Comparison of ENCODE assay signal across 9 cellular contexts in genomic region chr5:96808868-96809558, GRCh38. TPM values are rescaled to one million over a fixed set of nuclear protein-coding genes. Genes with fewer than 3 reads are reported as not detected.
A peak's percentile ranks its signal among the peaks of the same experiment; 100 is the strongest.
DNase-seq lines count a peak whose midpoint lies in the region; ATAC-seq, FAIRE-seq and TF ChIP-seq lines count a peak whose summit lies in the region.
"Had no signal": no experiment of that assay in that cellular context is flagged by ENCODE, and none has a peak within 500 bp of the region (broad histone marks: within the 10 kb centered on the region; RNA-seq: fewer than 3 reads in every experiment).

No MANE protein-coding gene starts in this region.

- H3K4me1 ChIP-seq in subcutaneous abdominal adipose tissue (ENCODE audit: control insufficient read depth in 5 of 5, insufficient read depth in 5 of 5, low read length in 5 of 5) = peaks cover 0 to 29% (median 25%) of the 10 kb centered on the region in 5 donors

- H3K36me3 ChIP-seq in subcutaneous abdominal adipose tissue (ENCODE audit: control insufficient read depth in 5 of 5, insufficient read depth in 5 of 5, low read length in 5 of 5) = no peaks in the 10 kb centered on the region
- H3K36me3 ChIP-seq: ovary had no signal

- no peaks in the 10 kb centered on the region for H3K27me3 ChIP-seq in subcutaneous abdominal adipose tissue (ENCODE audit: control insufficient read depth in 5 of 5, insufficient read depth in 4 of 5, low read length in 5 of 5)
- H3K27me3 ChIP-seq: ovary had no signal

- no peak for FAIRE-seq in GM12892 (lab: Jason Lieb, UNC)

- H3K27ac ChIP-seq in subcutaneous abdominal adipose tissue (ENCODE audit: low read depth, low read length) = peak overlapping the region; percentile 99

- H3K4me1 Mint-ChIP-seq in activated CD4-positive, alpha-beta T cell treated with anti-CD3 and anti-CD28 coated beads for 36 hours = peaks cover 45% of the 10 kb centered on the region
- peaks cover 62% of the 10 kb centered on the region for H3K4me1 Mint-ChIP-seq in activated CD8-positive, alpha-beta T cell treated with anti-CD3 and anti-CD28 coated beads for 36 hours (ENCODE audit: low read depth)
- peaks cover 36 to 49% of the 10 kb centered on the region in 2 donors for H3K4me1 Mint-ChIP-seq in immature natural killer cell

- no peak for TF ChIP-seq CTCF in activated CD8-positive, alpha-beta T cell treated with anti-CD3 and anti-CD28 coated beads for 36 hours (IDR thresholded peaks at IDR 0.05)

- intact Hi-C loops in activated CD4-positive, alpha-beta T cell treated with anti-CD3 and anti-CD28 coated beads for 36 hours (cut with DNase I, micrococcal nuclease) = loop anchor here (1.0 to 10.0 kb wide), 7 partner anchors 7 to 1184 kb away; partner anchors contain the start of genes RIOK2 (in 2 of the 2), CAST (in 1 of the 2), ERAP2 (in 1 of the 2) and GPR150 (in 1 of the 2)
- intact Hi-C loops in activated CD8-positive, alpha-beta T cell treated with anti-CD3 and anti-CD28 coated beads for 36 hours (cut with micrococcal nuclease) = loop anchor here (5.0 kb wide), 1 partner anchor 68 kb away; the partner anchor contains the start of gene ERAP2

- peaks cover 11% of the 10 kb centered on the region for H3K36me3 Mint-ChIP-seq in activated CD4-positive, alpha-beta T cell treated with anti-CD3 and anti-CD28 coated beads for 36 hours (ENCODE audit: low read depth)
- peaks cover 23% of the 10 kb centered on the region for H3K36me3 Mint-ChIP-seq in activated CD8-positive, alpha-beta T cell treated with anti-CD3 and anti-CD28 coated beads for 36 hours (ENCODE audit: low read depth)
- H3K36me3 Mint-ChIP-seq in immature natural killer cell = peaks cover 0 to 4% (median 0%) of the 10 kb centered on the region in 3 donors

- no peaks in the 10 kb centered on the region for H3K27me3 Mint-ChIP-seq in activated CD4-positive, alpha-beta T cell treated with anti-CD3 and anti-CD28 coated beads for 36 hours
- no peaks in the 10 kb centered on the region for H3K27me3 Mint-ChIP-seq in activated CD8-positive, alpha-beta T cell treated with anti-CD3 and anti-CD28 coated beads for 36 hours
- H3K27me3 Mint-ChIP-seq in immature natural killer cell (ENCODE audit: low read depth in 3 of 3) = peaks cover 14 to 25% (median 24%) of the 10 kb centered on the region in 3 donors

- CTCF ChIA-PET in activated CD4-positive, alpha-beta T cell treated with anti-CD3 and anti-CD28 coated beads for 36 hours (lab: Charles Lee) = interaction anchor here (0.9 to 4.5 kb wide), 5 partner anchors 10 to 286 kb away, joined by 3 to 23 read pairs (median 5); partner anchors contain the start of gene ERAP2
- CTCF ChIA-PET in activated CD8-positive, alpha-beta T cell treated with anti-CD3 and anti-CD28 coated beads for 36 hours (lab: Charles Lee) = interaction anchor here (0.7 to 2.1 kb wide), 10 partner anchors 10 to 353 kb away, joined by 3 to 17 read pairs (median 4); partner anchors contain the start of genes ERAP2 and LIX1

- peak overlapping the region; percentile 98 for H3K27ac Mint-ChIP-seq in activated CD4-positive, alpha-beta T cell treated with anti-CD3 and anti-CD28 coated beads for 36 hours
- H3K27ac Mint-ChIP-seq in activated CD8-positive, alpha-beta T cell treated with anti-CD3 and anti-CD28 coated beads for 36 hours = peak overlapping the region; percentile 98
- H3K27ac Mint-ChIP-seq in immature natural killer cell = peak overlapping the region; percentile 99 to 100 (median 100)

- POLR2A ChIA-PET in activated CD4-positive, alpha-beta T cell treated with anti-CD3 and anti-CD28 coated beads for 36 hours (lab: Charles Lee) = interaction anchor here (0.7 to 1.5 kb wide), 6 partner anchors 8 to 148 kb away, joined by 3 to 6 read pairs (median 4); partner anchors contain the start of gene LNPEP
- POLR2A ChIA-PET in activated CD8-positive, alpha-beta T cell treated with anti-CD3 and anti-CD28 coated beads for 36 hours (lab: Charles Lee) = interaction anchor here (0.8 to 3.8 kb wide), 14 partner anchors 9 to 153 kb away, joined by 3 to 45 read pairs (median 6); partner anchors contain the start of gene ERAP2

- DNase-seq in activated CD4-positive, alpha-beta T cell treated with anti-CD3 and anti-CD28 coated beads for 36 hours = no peak
- no peak for DNase-seq in activated CD4-positive, alpha-beta T cell treated with anti-CD3 and anti-CD28 coated beads, Interleukin-2, amount 50 U/mL, for 48 hours
- no peak for DNase-seq in activated CD8-positive, alpha-beta T cell treated with anti-CD3 and anti-CD28 coated beads for 36 hours
- no peak for DNase-seq in immature natural killer cell
- no peak for DNase-seq in NCI-H128 (lab: John Stamatoyannopoulos, UW; ENCODE audit: unreplicated experiment)
- no peak for DNase-seq in GM12892 (ENCODE audit: insufficient read length)

- no peak for ATAC-seq in activated CD4-positive, alpha-beta T cell treated with anti-CD3 and anti-CD28 coated beads for 36 hours
- no peak for ATAC-seq in activated CD8-positive, alpha-beta T cell treated with anti-CD3 and anti-CD28 coated beads for 36 hours
- ATAC-seq in HG03378 (IDR thresholded peaks at IDR 0.05; ENCODE audit: unreplicated experiment) = no peak

- peak overlapping the region in 3 of 5 donors; percentile 81 to 93 (median 86) for H3K4me3 ChIP-seq in subcutaneous abdominal adipose tissue (ENCODE audit: low read depth in 1 of 5, low read length in 5 of 5)

- H3K9me3 ChIP-seq in subcutaneous abdominal adipose tissue (ENCODE audit: control insufficient read depth in 5 of 5, low read length in 5 of 5) = no peaks in the 10 kb centered on the region
- H3K9me3 ChIP-seq: ovary had no signal

- TF ChIP-seq POLR2A in GM12892 (IDR thresholded peaks at IDR 0.05; ENCODE audit: low read depth, low read length) = no peak

- H3K9ac ChIP-seq in subcutaneous abdominal adipose tissue (ENCODE audit: low read length in 5 of 5) = peak overlapping the region in 2 of 5 donors; percentile 88 to 95

- peak overlapping the region; percentile 89 for H3K4me3 Mint-ChIP-seq in activated CD4-positive, alpha-beta T cell treated with anti-CD3 and anti-CD28 coated beads for 36 hours
- H3K4me3 Mint-ChIP-seq in activated CD8-positive, alpha-beta T cell treated with anti-CD3 and anti-CD28 coated beads for 36 hours = peak overlapping the region; percentile 97
- peak overlapping the region; percentile 92 to 99 (median 97) for H3K4me3 Mint-ChIP-seq in immature natural killer cell

- no peaks in the 10 kb centered on the region for H3K9me3 Mint-ChIP-seq in activated CD4-positive, alpha-beta T cell treated with anti-CD3 and anti-CD28 coated beads for 36 hours (ENCODE audit: low read depth)
- H3K9me3 Mint-ChIP-seq in activated CD8-positive, alpha-beta T cell treated with anti-CD3 and anti-CD28 coated beads for 36 hours = no peaks in the 10 kb centered on the region
- peaks cover 0 to 2% (median 0%) of the 10 kb centered on the region in 6 donors for H3K9me3 Mint-ChIP-seq in immature natural killer cell

RNA-seq across cellular contexts. Expression of gene ERAP1, which starts 1.3 kb away (rescaled TPM):
- total RNA-seq in activated CD4-positive, alpha-beta T cell treated with anti-CD3 and anti-CD28 coated beads for 36 hours = 10 to 100 TPM; 56.4 to 98.7 TPM
- total RNA-seq in activated CD8-positive, alpha-beta T cell treated with anti-CD3 and anti-CD28 coated beads for 36 hours = 10 to 100 TPM; 60.1 to 62.3 TPM
- 10 to 100 TPM; 44.5 to 81.3 (median 70.8) TPM for polyA plus RNA-seq in immature natural killer cell
- 51.5 TPM for polyA plus RNA-seq in GM12892 (2012; ENCODE audit: missing spikeins)
